Comparison of ENCODE assay signal across 16 cellular contexts in the genomic region with DNA sequence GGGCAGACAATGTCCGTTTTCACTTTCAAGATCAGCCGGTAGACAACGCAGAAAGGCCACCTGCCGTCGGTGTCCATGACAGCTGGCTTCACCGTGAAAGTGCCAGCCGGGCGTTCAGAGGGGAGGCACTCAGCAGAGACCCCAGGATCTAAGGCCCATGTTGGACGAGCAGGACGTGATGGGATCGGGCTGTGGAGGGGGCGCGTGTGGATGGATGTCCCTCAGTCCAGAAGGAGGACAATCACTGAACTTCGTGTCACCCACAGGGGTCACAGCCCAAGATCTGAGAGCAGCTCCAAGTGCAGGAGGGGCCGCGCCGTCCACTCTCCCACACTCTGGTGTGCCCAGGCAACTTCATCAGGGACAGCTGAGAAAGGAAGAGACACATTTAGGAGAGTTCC.
DNase-seq lines count a peak whose midpoint lies in the region; ATAC-seq and TF ChIP-seq lines count a peak whose summit lies in the region.
"Had no signal": no experiment of that assay in that cellular context is flagged by ENCODE, and none has a peak within 500 bp of the region (broad histone marks: within the 10 kb centered on the region; RNA-seq: fewer than 3 reads in every experiment).

No MANE protein-coding gene starts in this region.

- H3K4me1 ChIP-seq in right cardiac atrium (ENCODE audit: control insufficient read depth, insufficient read depth, low read length) (no peaks in the 10 kb centered on the region), endodermal cell (ENCODE audit: control insufficient read depth, insufficient read depth, low read length) (no peaks in the 10 kb centered on the region), osteoblast (ENCODE audit: insufficient read depth, low read length) (no peaks in the 10 kb centered on the region), Karpas-422 (ENCODE audit: low read length) (peaks cover 24% of the 10 kb centered on the region)

- H3K4me2 ChIP-seq in osteoblast (ENCODE audit: insufficient read depth, low read length) (no peak overlapping the region), Karpas-422 (ENCODE audit: low read depth, low read length, poor library complexity, severe bottlenecking) (no peak overlapping the region)

- H3K36me3 ChIP-seq in endodermal cell (ENCODE audit: control insufficient read depth, insufficient read depth, low read length) (no peaks in the 10 kb centered on the region), osteoblast (ENCODE audit: insufficient read depth, low read length) (no peaks in the 10 kb centered on the region), Karpas-422 (ENCODE audit: insufficient read depth, low read length) (no peaks in the 10 kb centered on the region)

- H3K27ac ChIP-seq in right cardiac atrium (ENCODE audit: low read length) (no peak overlapping the region), endodermal cell (ENCODE audit: low read depth, low read length) (no peak overlapping the region), osteoblast (ENCODE audit: low read depth, low read length) (no peak overlapping the region), Karpas-422 (ENCODE audit: low read length) (no peak overlapping the region)

- H3K36me3 Mint-ChIP-seq in endodermal cell (ENCODE audit: low read depth), result no peaks in the 10 kb centered on the region
- H3K36me3 Mint-ChIP-seq: CD14-positive monocyte had no signal

- ATAC-seq in left ventricle myocardium superior (no peak), right cardiac atrium (no peak), GM19467 (IDR thresholded peaks at IDR 0.05; ENCODE audit: unreplicated experiment) (no peak), HG03097 (IDR thresholded peaks at IDR 0.05; ENCODE audit: low FRiP score, unreplicated experiment) (no peak)

- intact Hi-C loops in left ventricle myocardium superior (cut with micrococcal nuclease), result no loop called here
- intact Hi-C loops in right cardiac atrium (cut with DNase I), result no loop called here

- no peaks in the 10 kb centered on the region for H3K9me3 ChIP-seq in right cardiac atrium (ENCODE audit: control insufficient read depth, low read length)
- H3K9me3 ChIP-seq in endodermal cell (ENCODE audit: control insufficient read depth, low read length), result no peaks in the 10 kb centered on the region
- H3K9me3 ChIP-seq in osteoblast (ENCODE audit: low read depth, low read length), result no peaks in the 10 kb centered on the region
- no peaks in the 10 kb centered on the region for H3K9me3 ChIP-seq in Karpas-422 (ENCODE audit: low read length)

- H3K27ac Mint-ChIP-seq in endodermal cell, result no peak overlapping the region

- H4K20me1 ChIP-seq in osteoblast (ENCODE audit: insufficient read depth, low read length) (no peaks in the 10 kb centered on the region), Karpas-422 (ENCODE audit: insufficient read depth, low read depth, low read length) (no peaks in the 10 kb centered on the region)

- H3K27me3 Mint-ChIP-seq in endodermal cell (ENCODE audit: insufficient read depth), result peaks cover 2% of the 10 kb centered on the region

- H3K27me3 ChIP-seq in right cardiac atrium (ENCODE audit: control insufficient read depth, insufficient read depth) (no peaks in the 10 kb centered on the region), endodermal cell (ENCODE audit: control insufficient read depth, insufficient read depth, low read length, poor library complexity, severe bottlenecking) (peaks cover 1% of the 10 kb centered on the region), osteoblast (ENCODE audit: insufficient read depth, low read length) (no peaks in the 10 kb centered on the region), Karpas-422 (ENCODE audit: low read length) (no peaks in the 10 kb centered on the region)

- no peaks in the 10 kb centered on the region for H3K79me2 ChIP-seq in osteoblast (ENCODE audit: insufficient read depth, low read length)
- H3K79me2 ChIP-seq in Karpas-422 (ENCODE audit: low read length), result no peaks in the 10 kb centered on the region

- H3K4me3 ChIP-seq in right cardiac atrium (ENCODE audit: low read length) (no peak overlapping the region), endodermal cell (ENCODE audit: low read length) (no peak overlapping the region), osteoblast (ENCODE audit: insufficient read depth, low read length) (no peak overlapping the region), Karpas-422 (ENCODE audit: low read length) (no peak overlapping the region)

- H3K9ac ChIP-seq in endodermal cell (ENCODE audit: extremely low read depth, low read length, poor library complexity, severe bottlenecking) (no peak overlapping the region), Karpas-422 (ENCODE audit: low read length) (no peak overlapping the region)

- no peaks in the 10 kb centered on the region for H3K9me2 ChIP-seq in Karpas-422 (replicated peaks; ENCODE audit: insufficient read depth, low read length)

- no peak for TF ChIP-seq CTCF in endodermal cell (conservative IDR thresholded peaks at IDR 0.05)
- TF ChIP-seq CTCF in osteoblast (IDR thresholded peaks at IDR 0.05; ENCODE audit: extremely low read depth, low read depth, low read length), result no peak

- H3K4me3 Mint-ChIP-seq in endodermal cell, result no peak overlapping the region

- H3K4me1 Mint-ChIP-seq in endodermal cell, result no peaks in the 10 kb centered on the region

- DNase-seq in left ventricle myocardium superior, result peak; percentile 18
- no peak for DNase-seq in right cardiac atrium
- DNase-seq in endodermal cell, result peak; percentile 24
- DNase-seq in osteoblast (ENCODE audit: insufficient read length, low spot score, missing footprints), result peak; percentile 58
- no peak for DNase-seq in Karpas-422
- DNase-seq: DMS79 treated with DMSO at 0.1 percent for 48 hours, KBM-7, NCI-H1105 treated with DMSO at 0.1 percent for 48 hours, NCI-H1694 treated with DMSO at 0.1 percent for 48 hours, NCI-H2227 treated with DMSO at 0.1 percent for 48 hours, NCI-H524, NCI-H82, SIG-M5 had no signal

- no peaks in the 10 kb centered on the region for H3K9me3 Mint-ChIP-seq in endodermal cell

- 93% methylated on average over 17 of the region's 17 CpGs for WGBS in right cardiac atrium
- WGBS in endodermal cell (ENCODE audit: insufficient coverage in 1 of 2, insufficient read length in 1 of 2), 2 experiments, result 93% methylated on average over 17 of the region's 17 CpGs

- H2AFZ ChIP-seq in osteoblast (ENCODE audit: low read length) (no peak overlapping the region), Karpas-422 (ENCODE audit: low read length) (no peak overlapping the region)

Comparison
In these comparisons a context has a peak if more than half of its experiments do, and no peak if none do; other contexts are left out.
1. DNase-seq: peak in left ventricle myocardium superior (single experiment), endodermal cell (single experiment) and osteoblast (single experiment); none in right cardiac atrium (0 of 3) and Karpas-422 (single experiment).